ENCODE assay signal across 15 cellular contexts in genomic region chr5:38853753-38854470, GRCh38. TPM values are rescaled to one million over a fixed set of nuclear protein-coding genes. Genes with fewer than 3 reads are reported as not detected.
DNase-seq lines count a peak whose midpoint lies in the region; ATAC-seq and TF ChIP-seq lines count a peak whose summit lies in the region.
"Had no signal": no experiment of that assay in that cellular context is flagged by ENCODE, and none has a peak within 500 bp of the region (broad histone marks: within the 10 kb centered on the region; RNA-seq: fewer than 3 reads in every experiment).

No MANE protein-coding gene starts in this region.

- peaks cover 13% of the 10 kb centered on the region for H3K9me3 Mint-ChIP-seq in HFFc6

- H3K4me3 Mint-ChIP-seq in HFFc6 = peak overlapping the region; percentile 72
- H3K4me3 Mint-ChIP-seq: activated CD8-positive, alpha-beta memory T cell treated with anti-CD3 and anti-CD28 coated beads, Interleukin-2, amount 10 ng/mL, durations not matched to agents 7 days and 5 days had no signal

- TF ChIP-seq CTCF in HFFc6 (IDR thresholded peaks at IDR 0.05) (no peak), astrocyte of the spinal cord (IDR thresholded peaks at IDR 0.05; ENCODE audit: low read depth, low read length) (no peak)

- DNase-seq in A172 (ENCODE audit: low spot score) (peak; percentile 97), HFFc6 (peak; percentile 94), astrocyte of the spinal cord (ENCODE audit: low read depth, low spot score) (peak; percentile 86), kidney glomerular epithelial cell (lab: John Stamatoyannopoulos, UW) (peak; percentile 22), KBM-7 (no peak), DMS79 (lab: John Stamatoyannopoulos, UW) (no peak)
- DNase-seq: activated CD8-positive, alpha-beta memory T cell treated with anti-CD3 and anti-CD28 coated beads, Interleukin-2, amount 10 ng/mL, durations not matched to agents 7 days and 5 days; adrenal gland; Karpas-422; kidney; RPMI8226; stimulated activated CD4-positive, alpha-beta T cell treated with anti-CD3 and anti-CD28 coated beads, Interleukin-4, amount 100 ng/mL, for 4 hours; stomach had no signal

- no peaks in the 10 kb centered on the region; the same call in 1 of the 2 replicates for H3K27me3 Mint-ChIP-seq in HFFc6 (ENCODE audit: insufficient read depth)

- ATAC-seq in HG03175 (IDR thresholded peaks at IDR 0.05; ENCODE audit: unreplicated experiment) (no peak), GM21528 (IDR thresholded peaks at IDR 0.05; ENCODE audit: low FRiP score, unreplicated experiment) (no peak)
- ATAC-seq: activated CD8-positive, alpha-beta memory T cell treated with anti-CD3 and anti-CD28 coated beads, Interleukin-2, amount 10 ng/mL, durations not matched to agents 7 days and 5 days had no signal

- peaks cover 58% of the 10 kb centered on the region for H3K36me3 Mint-ChIP-seq in HFFc6 (ENCODE audit: low read depth)
- H3K36me3 Mint-ChIP-seq: activated CD8-positive, alpha-beta memory T cell treated with anti-CD3 and anti-CD28 coated beads, Interleukin-2, amount 10 ng/mL, durations not matched to agents 7 days and 5 days had no signal

- peaks cover 64% of the 10 kb centered on the region for H3K4me1 Mint-ChIP-seq in HFFc6 (ENCODE audit: low read depth)
- H3K4me1 Mint-ChIP-seq: activated CD8-positive, alpha-beta memory T cell treated with anti-CD3 and anti-CD28 coated beads, Interleukin-2, amount 10 ng/mL, durations not matched to agents 7 days and 5 days had no signal

- in situ Hi-C loops in astrocyte of the spinal cord (cut with HindIII; ENCODE audit: low sequenced_read_pairs) = no loop called here
- in situ Hi-C loops in KBM-7 (cut with MboI; ENCODE audit: low pct_unique_long_range_greater_than_20kb, low sequenced_read_pairs) = no loop called here

- peak overlapping the region; percentile 90 for H3K27ac Mint-ChIP-seq in HFFc6
- H3K27ac Mint-ChIP-seq: activated CD8-positive, alpha-beta memory T cell treated with anti-CD3 and anti-CD28 coated beads, Interleukin-2, amount 10 ng/mL, durations not matched to agents 7 days and 5 days had no signal

- no peak overlapping the region for H3K4me3 ChIP-seq in astrocyte of the spinal cord (ENCODE audit: low read depth, low read length)
- H3K4me3 ChIP-seq: adrenal gland, stomach had no signal

RNA-seq across cellular contexts. Expression of gene OSMR, which starts 8.1 kb away (rescaled TPM):
- 27.9 and 34.8 TPM in 2 replicates for total RNA-seq in A172 (2014; rRNA removed; shearing (Covaris generic))
- 10 to 100 TPM; 28.1 to 36.6 (median 31.3) TPM for total RNA-seq in HFFc6 (2021; fragmentation: NEBNext Ultra II Directional; extraction: Animal tissue kit (Norgen Biotek cat#: 25700))
- total RNA-seq: activated CD8-positive, alpha-beta memory T cell treated with anti-CD3 and anti-CD28 coated beads, Interleukin-2, amount 10 ng/mL, durations not matched to agents 7 days and 5 days had no signal

Comparison
In these comparisons a context has a peak if more than half of its experiments do, and no peak if none do; other contexts are left out.
1. DNase-seq: peak in A172 (single experiment), HFFc6 (single experiment), astrocyte of the spinal cord (single experiment) and kidney glomerular epithelial cell (single experiment); none in KBM-7 (single experiment) and DMS79 (single experiment).